ENCODE assay signal across 1 cellular context in genomic region chr6:56843476-56844349, GRCh38.
TF ChIP-seq lines count a peak whose summit lies in the region.

No MANE protein-coding gene starts in this region.

TF ChIP-seq in HEK293, 187 proteins besides CTCF, POLR2A, EP300 and RAD21 (continued from another document and continues in another):
- TF ChIP-seq ZNF148 (tag by site-specific recombination; IDR thresholded peaks at IDR 0.05; ENCODE audit: borderline replicate concordance), result no peak
- TF ChIP-seq PRDM6 (tag by site-specific recombination; IDR thresholded peaks at IDR 0.05), result no peak
- no peak for TF ChIP-seq ZNF292 (tag by site-specific recombination; IDR thresholded peaks at IDR 0.05; ENCODE audit: borderline replicate concordance, low read depth)
- TF ChIP-seq SALL2 (tag by site-specific recombination; IDR thresholded peaks at IDR 0.05; ENCODE audit: borderline replicate concordance), result no peak
- no peak for TF ChIP-seq MEIS1 (CRISPR knock-in tag; IDR thresholded peaks at IDR 0.05; ENCODE audit: borderline replicate concordance)
- peak; percentile 28; the same call in 1 of the 2 replicates for TF ChIP-seq SP3 (tag by site-specific recombination; IDR thresholded peaks at IDR 0.05)
- TF ChIP-seq ZNF610 (tag by site-specific recombination; IDR thresholded peaks at IDR 0.05; ENCODE audit: borderline replicate concordance), result no peak
- TF ChIP-seq, protein P1, sequence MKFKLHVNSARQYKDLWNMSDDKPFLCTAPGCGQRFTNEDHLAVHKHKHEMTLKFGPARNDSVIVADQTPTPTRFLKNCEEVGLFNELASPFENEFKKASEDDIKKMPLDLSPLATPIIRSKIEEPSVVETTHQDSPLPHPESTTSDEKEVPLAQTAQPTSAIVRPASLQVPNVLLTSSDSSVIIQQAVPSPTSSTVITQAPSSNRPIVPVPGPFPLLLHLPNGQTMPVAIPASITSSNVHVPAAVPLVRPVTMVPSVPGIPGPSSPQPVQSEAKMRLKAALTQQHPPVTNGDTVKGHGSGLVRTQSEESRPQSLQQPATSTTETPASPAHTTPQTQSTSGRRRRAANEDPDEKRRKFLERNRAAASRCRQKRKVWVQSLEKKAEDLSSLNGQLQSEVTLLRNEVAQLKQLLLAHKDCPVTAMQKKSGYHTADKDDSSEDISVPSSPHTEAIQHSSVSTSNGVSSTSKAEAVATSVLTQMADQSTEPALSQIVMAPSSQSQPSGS (tag by site-specific recombination; IDR thresholded peaks at IDR 0.05; ENCODE audit: low read depth), result no peak
- TF ChIP-seq, protein P2, sequence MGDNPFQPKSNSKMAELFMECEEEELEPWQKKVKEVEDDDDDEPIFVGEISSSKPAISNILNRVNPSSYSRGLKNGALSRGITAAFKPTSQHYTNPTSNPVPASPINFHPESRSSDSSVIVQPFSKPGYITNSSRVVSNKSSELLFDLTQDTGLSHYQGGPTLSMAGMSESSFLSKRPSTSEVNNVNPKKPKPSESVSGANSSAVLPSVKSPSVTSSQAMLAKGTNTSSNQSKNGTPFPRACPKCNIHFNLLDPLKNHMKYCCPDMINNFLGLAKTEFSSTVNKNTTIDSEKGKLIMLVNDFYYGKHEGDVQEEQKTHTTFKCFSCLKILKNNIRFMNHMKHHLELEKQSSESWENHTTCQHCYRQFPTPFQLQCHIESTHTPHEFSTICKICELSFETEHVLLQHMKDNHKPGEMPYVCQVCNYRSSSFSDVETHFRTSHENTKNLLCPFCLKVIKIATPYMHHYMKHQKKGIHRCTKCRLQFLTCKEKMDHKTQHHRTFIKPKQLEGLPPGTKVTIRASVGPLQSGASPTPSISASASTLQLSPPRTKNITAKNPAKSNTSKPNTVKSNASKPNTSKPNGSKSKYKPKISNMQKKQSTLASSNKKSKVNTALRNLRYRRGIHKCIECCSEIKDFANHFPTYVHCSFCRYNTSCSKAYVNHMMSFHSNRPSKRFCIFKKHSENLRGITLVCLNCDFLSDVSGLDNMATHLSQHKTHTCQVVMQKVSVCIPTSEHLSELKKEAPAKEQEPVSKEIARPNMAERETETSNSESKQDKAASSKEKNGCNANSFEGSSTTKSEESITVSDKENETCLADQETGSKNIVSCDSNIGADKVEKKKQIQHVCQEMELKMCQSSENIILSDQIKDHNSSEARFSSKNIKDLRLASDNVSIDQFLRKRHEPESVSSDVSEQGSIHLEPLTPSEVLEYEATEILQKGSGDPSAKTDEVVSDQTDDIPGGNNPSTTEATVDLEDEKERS (tag by site-specific recombination; IDR thresholded peaks at IDR 0.05), result no peak
- peak; percentile 95 for TF ChIP-seq ZBTB8A (tag by site-specific recombination; IDR thresholded peaks at IDR 0.05)
- no peak; the same call in 1 of the 2 replicates for TF ChIP-seq KLF9 (tag by site-specific recombination; IDR thresholded peaks at IDR 0.05; ENCODE audit: low read depth)
- TF ChIP-seq ZNF777 (tag by site-specific recombination; IDR thresholded peaks at IDR 0.05; ENCODE audit: borderline replicate concordance), result no peak
- peak; percentile 99 for TF ChIP-seq ZNF423 (tag by site-specific recombination; IDR thresholded peaks at IDR 0.05)
- TF ChIP-seq ZNF138 (tag by site-specific recombination; IDR thresholded peaks at IDR 0.05; ENCODE audit: borderline replicate concordance), result no peak
- TF ChIP-seq ZNF112 (tag by site-specific recombination; IDR thresholded peaks at IDR 0.05), result no peak
- no peak for TF ChIP-seq RBAK (tag by site-specific recombination; IDR thresholded peaks at IDR 0.05)
- peak; percentile 95 for TF ChIP-seq ZNF335 (tag by site-specific recombination; conservative IDR thresholded peaks at IDR 0.05)
- TF ChIP-seq HIC1 (tag by site-specific recombination; IDR thresholded peaks at IDR 0.05), result peak; percentile 83
- TF ChIP-seq ZNF626 (tag by site-specific recombination; IDR thresholded peaks at IDR 0.05), result no peak
- TF ChIP-seq, protein P3, sequence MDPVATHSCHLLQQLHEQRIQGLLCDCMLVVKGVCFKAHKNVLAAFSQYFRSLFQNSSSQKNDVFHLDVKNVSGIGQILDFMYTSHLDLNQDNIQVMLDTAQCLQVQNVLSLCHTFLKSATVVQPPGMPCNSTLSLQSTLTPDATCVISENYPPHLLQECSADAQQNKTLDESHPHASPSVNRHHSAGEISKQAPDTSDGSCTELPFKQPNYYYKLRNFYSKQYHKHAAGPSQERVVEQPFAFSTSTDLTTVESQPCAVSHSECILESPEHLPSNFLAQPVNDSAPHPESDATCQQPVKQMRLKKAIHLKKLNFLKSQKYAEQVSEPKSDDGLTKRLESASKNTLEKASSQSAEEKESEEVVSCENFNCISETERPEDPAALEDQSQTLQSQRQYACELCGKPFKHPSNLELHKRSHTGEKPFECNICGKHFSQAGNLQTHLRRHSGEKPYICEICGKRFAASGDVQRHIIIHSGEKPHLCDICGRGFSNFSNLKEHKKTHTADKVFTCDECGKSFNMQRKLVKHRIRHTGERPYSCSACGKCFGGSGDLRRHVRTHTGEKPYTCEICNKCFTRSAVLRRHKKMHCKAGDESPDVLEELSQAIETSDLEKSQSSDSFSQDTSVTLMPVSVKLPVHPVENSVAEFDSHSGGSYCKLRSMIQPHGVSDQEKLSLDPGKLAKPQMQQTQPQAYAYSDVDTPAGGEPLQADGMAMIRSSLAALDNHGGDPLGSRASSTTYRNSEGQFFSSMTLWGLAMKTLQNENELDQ (tag by site-specific recombination; IDR thresholded peaks at IDR 0.05; ENCODE audit: low read depth), result no peak
- TF ChIP-seq IKZF3 (tag by site-specific recombination; IDR thresholded peaks at IDR 0.05), result peak; percentile 63
- TF ChIP-seq ZNF664 (tag by site-specific recombination; IDR thresholded peaks at IDR 0.05), result no peak
- no peak for TF ChIP-seq ZNF571 (tag by site-specific recombination; IDR thresholded peaks at IDR 0.05)
- TF ChIP-seq ZNF624 (tag by site-specific recombination; IDR thresholded peaks at IDR 0.05), result no peak
- no peak for TF ChIP-seq AEBP2 (tag by site-specific recombination; IDR thresholded peaks at IDR 0.05; ENCODE audit: borderline replicate concordance)
- TF ChIP-seq MYNN (tag by site-specific recombination; IDR thresholded peaks at IDR 0.05; ENCODE audit: borderline replicate concordance), result no peak
- TF ChIP-seq ZNF16 (tag by site-specific recombination; IDR thresholded peaks at IDR 0.05; ENCODE audit: low read depth), result no peak
- TF ChIP-seq ZNF843 (tag by site-specific recombination; IDR thresholded peaks at IDR 0.05), result peak; percentile 50; the same call in 1 of the 2 replicates
- peak; percentile 86 for TF ChIP-seq SCRT1 (tag by site-specific recombination; IDR thresholded peaks at IDR 0.05; ENCODE audit: borderline replicate concordance)
- TF ChIP-seq ZNF510 (tag by site-specific recombination; IDR thresholded peaks at IDR 0.05; ENCODE audit: insufficient replicate concordance), result no peak
- TF ChIP-seq ZNF239 (tag by site-specific recombination; IDR thresholded peaks at IDR 0.05), result no peak
- peak; percentile 96 for TF ChIP-seq ZEB2 (tag by site-specific recombination; IDR thresholded peaks at IDR 0.05)
- TF ChIP-seq ZBTB20 (tag by site-specific recombination; IDR thresholded peaks at IDR 0.05), result peak; percentile 76
- no peak for TF ChIP-seq GLI2 (tag by site-specific recombination; IDR thresholded peaks at IDR 0.05; ENCODE audit: borderline replicate concordance, low read depth)
- TF ChIP-seq ZSCAN5A (tag by site-specific recombination; IDR thresholded peaks at IDR 0.05), result no peak
- TF ChIP-seq ZNF341 (tag by site-specific recombination; IDR thresholded peaks at IDR 0.05; ENCODE audit: low read depth), result peak; percentile 65
- no peak for TF ChIP-seq ZNF514 (tag by site-specific recombination; IDR thresholded peaks at IDR 0.05)
- TF ChIP-seq ZBTB11 (tag by site-specific recombination; conservative IDR thresholded peaks at IDR 0.05; ENCODE audit: low read depth), result no peak
- peak; percentile 92 for TF ChIP-seq ZNF600 (tag by site-specific recombination; IDR thresholded peaks at IDR 0.05)
- TF ChIP-seq ZNF175 (tag by site-specific recombination; IDR thresholded peaks at IDR 0.05), result no peak
- 0 out of 2 replicates have a peak, but pooled peaks have one; percentile 67 for TF ChIP-seq BCL11A (tag by site-specific recombination; IDR thresholded peaks at IDR 0.05; ENCODE audit: low read depth)
- TF ChIP-seq ZNF768 (tag by site-specific recombination; IDR thresholded peaks at IDR 0.05), result no peak
